Comparison of ENCODE assay signal across 10 cellular contexts in genomic region chr6:7053125-7053784, GRCh38. TPM values are rescaled to one million over a fixed set of nuclear protein-coding genes. Genes with fewer than 3 reads are reported as not detected.
DNase-seq lines count a peak whose midpoint lies in the region; ATAC-seq and TF ChIP-seq lines count a peak whose summit lies in the region.
"Had no signal": no experiment of that assay in that cellular context is flagged by ENCODE, and none has a peak within 500 bp of the region (broad histone marks: within the 10 kb centered on the region; RNA-seq: fewer than 3 reads in every experiment).

No MANE protein-coding gene starts in this region.

- intact Hi-C loops in left ventricle myocardium inferior (cut with micrococcal nuclease) = no loop called here
- intact Hi-C loops in right cardiac atrium (cut with DNase I) = no loop called here
- intact Hi-C loops in colonic mucosa (cut with DNase I) = no loop called here
- intact Hi-C loops in natural killer cell (cut with micrococcal nuclease) = no loop called here

- 40% methylated on average over 5 of the region's 5 CpGs for WGBS in right cardiac atrium

- H3K9ac ChIP-seq in colonic mucosa (ENCODE audit: low read depth in 2 of 2, low read length in 2 of 2) = peak overlapping the region; percentile 94

- H3K36me3 ChIP-seq in left ventricle myocardium inferior = no peaks in the 10 kb centered on the region
- no peaks in the 10 kb centered on the region for H3K36me3 ChIP-seq in colonic mucosa

- no peak for TF ChIP-seq CTCF in left ventricle myocardium inferior (IDR thresholded peaks at IDR 0.05; ENCODE audit: borderline replicate concordance)
- no peak for TF ChIP-seq CTCF in colonic mucosa (IDR thresholded peaks at IDR 0.05)
- TF ChIP-seq CTCF in natural killer cell (IDR thresholded peaks at IDR 0.05) = no peak

- H3K4me1 ChIP-seq in left ventricle myocardium inferior = peaks cover 24% of the 10 kb centered on the region
- H3K4me1 ChIP-seq in right cardiac atrium (ENCODE audit: control insufficient read depth, insufficient read depth, low read length) = no peaks in the 10 kb centered on the region
- no peaks in the 10 kb centered on the region for H3K4me1 ChIP-seq in colonic mucosa

- no peaks in the 10 kb centered on the region for H3K27me3 ChIP-seq in left ventricle myocardium inferior (ENCODE audit: low read depth)
- no peaks in the 10 kb centered on the region for H3K27me3 ChIP-seq in right cardiac atrium (ENCODE audit: control insufficient read depth, insufficient read depth)
- no peaks in the 10 kb centered on the region for H3K27me3 ChIP-seq in colonic mucosa

- peaks cover 0 to 7% of the 10 kb centered on the region in 2 donors for H3K4me1 Mint-ChIP-seq in natural killer cell

- no peaks in the 10 kb centered on the region for H3K9me3 Mint-ChIP-seq in natural killer cell

- H3K27ac ChIP-seq in left ventricle myocardium inferior (replicated peaks) = peak overlapping the region; percentile 80
- no peak overlapping the region for H3K27ac ChIP-seq in right cardiac atrium (ENCODE audit: low read length)
- peak overlapping the region; percentile 96 for H3K27ac ChIP-seq in colonic mucosa

- H3K27ac Mint-ChIP-seq in natural killer cell = no peak overlapping the region

- no peak for DNase-seq in left ventricle myocardium inferior
- DNase-seq in right cardiac atrium = no peak
- DNase-seq in colonic mucosa = peak; percentile 30
- DNase-seq in natural killer cell = no peak
- no peak for DNase-seq in NK-92 (lab: John Stamatoyannopoulos, UW; ENCODE audit: unreplicated experiment)
- no peak for DNase-seq in DMS 273 (lab: John Stamatoyannopoulos, UW; ENCODE audit: unreplicated experiment)
- DNase-seq in activated CD4-positive, alpha-beta T cell treated with anti-CD3 and anti-CD28 coated beads for 4 hours = no peak
- DNase-seq: NCI-H1694 treated with DMSO at 0.1 percent for 48 hours, T-helper 2 cell had no signal

- ATAC-seq in right cardiac atrium = no peak
- no peak for ATAC-seq in natural killer cell
- ATAC-seq in HG02798 (IDR thresholded peaks at IDR 0.05; ENCODE audit: poor library complexity, unreplicated experiment) = no peak

- H3K4me3 ChIP-seq in left ventricle myocardium inferior (peak overlapping the region; percentile 72), right cardiac atrium (ENCODE audit: low read length) (no peak overlapping the region), colonic mucosa (no peak overlapping the region)

- H3K9me3 ChIP-seq in left ventricle myocardium inferior (replicated peaks) (no peaks in the 10 kb centered on the region), right cardiac atrium (ENCODE audit: control insufficient read depth, low read length) (no peaks in the 10 kb centered on the region), colonic mucosa (no peaks in the 10 kb centered on the region)

- peak overlapping the region; percentile 62 for H3K4me3 Mint-ChIP-seq in natural killer cell

- peaks cover 0 to 4% of the 10 kb centered on the region in 2 donors for H3K27me3 Mint-ChIP-seq in natural killer cell (ENCODE audit: low read depth in 2 of 2)

- H3K36me3 Mint-ChIP-seq in natural killer cell = no peaks in the 10 kb centered on the region

RNA-seq across cellular contexts. Expression of gene RREB1, which starts 54.5 kb away (rescaled TPM):
- total RNA-seq in left ventricle myocardium inferior = 33.3 TPM
- 10 to 100 TPM; 35.3 to 40.4 (median 38.0) TPM for total RNA-seq in right cardiac atrium
- polyA plus RNA-seq in right cardiac atrium = 7.8 TPM
- total RNA-seq in colonic mucosa = 10 to 100 TPM; 79.0 to 81.3 TPM
- total RNA-seq in natural killer cell = 10 to 100 TPM; 42.2 to 51.8 (median 44.0) TPM
